In the genomic region with DNA sequence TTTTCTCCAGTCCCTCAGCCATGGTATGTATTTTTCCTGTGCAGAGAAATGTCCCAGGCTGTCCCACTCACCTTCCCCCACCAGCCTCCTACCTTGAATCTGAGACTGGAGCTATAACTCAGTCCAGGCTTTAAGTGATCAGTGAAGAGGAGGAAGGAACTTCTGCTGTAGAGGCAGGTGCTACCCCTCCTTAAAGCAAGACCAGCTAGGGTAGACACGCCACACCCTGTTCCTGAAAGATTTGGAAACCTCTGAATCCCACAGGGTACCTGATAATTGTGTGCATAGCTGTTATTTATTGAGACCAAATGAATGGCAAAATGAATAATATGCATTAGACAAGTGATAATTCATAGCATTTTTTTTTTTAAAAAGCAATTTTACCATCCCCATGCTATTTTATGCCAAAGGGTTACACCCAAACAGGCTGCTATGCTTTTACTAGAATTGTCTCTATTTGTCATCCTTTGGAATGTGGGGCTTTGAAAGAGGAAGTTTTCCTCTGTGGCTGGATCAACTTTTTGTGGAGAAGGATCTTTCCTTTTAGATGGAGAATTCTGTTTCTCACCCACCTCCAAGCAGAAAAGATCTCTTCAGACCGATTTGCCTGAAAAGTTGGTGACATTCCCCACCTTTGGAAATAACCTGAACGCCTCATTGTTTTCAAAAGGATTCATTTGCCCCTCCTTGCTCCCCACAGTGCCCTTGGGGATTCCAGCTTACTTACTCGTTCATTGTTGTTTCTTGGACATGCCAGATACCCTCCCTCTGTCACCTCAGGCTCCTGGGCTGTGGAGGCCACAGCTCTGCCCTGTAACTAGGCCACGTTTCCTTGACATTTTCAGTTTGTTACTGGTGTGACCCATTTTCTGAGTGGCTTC, we compare ENCODE assay signal across 11 cellular contexts.
DNase-seq lines count a peak whose midpoint lies in the region; ATAC-seq and TF ChIP-seq lines count a peak whose summit lies in the region.
"Had no signal": no experiment of that assay in that cellular context is flagged by ENCODE, and none has a peak within 500 bp of the region (broad histone marks: within the 10 kb centered on the region; RNA-seq: fewer than 3 reads in every experiment).

No MANE protein-coding gene starts in this region.

- H4K8ac ChIP-seq in mesenchymal stem cell (ENCODE audit: low read length), result peak overlapping the region; percentile 66

- H3K4me3 ChIP-seq in Karpas-422 (ENCODE audit: low read length) (no peak overlapping the region), coronary artery (peak overlapping the region; percentile 13), mesenchymal stem cell (ENCODE audit: insufficient read depth in 1 of 2, low read depth in 1 of 2, low read length in 2 of 2) (peak overlapping the region in 1 of 2 experiments; percentile 31), transverse colon (no peak overlapping the region), BE2C (ENCODE audit: low read depth, low read length) (no peak overlapping the region), body of pancreas (no peak overlapping the region)

- H3K4me2 ChIP-seq in Karpas-422 (ENCODE audit: low read depth, low read length, poor library complexity, severe bottlenecking), result no peak overlapping the region
- no peak overlapping the region for H3K4me2 ChIP-seq in mesenchymal stem cell (ENCODE audit: low read length, poor library complexity, severe bottlenecking)

- H4K20me1 ChIP-seq in Karpas-422 (ENCODE audit: insufficient read depth, low read depth, low read length), result no peaks in the 10 kb centered on the region

- no peak overlapping the region for H2BK15ac ChIP-seq in mesenchymal stem cell (ENCODE audit: low read depth, poor library complexity, severe bottlenecking)

- no peak overlapping the region for H3K14ac ChIP-seq in mesenchymal stem cell (ENCODE audit: low read length in 2 of 2)

- WGBS in mesenchymal stem cell, result 68% methylated on average over 5 of the region's 5 CpGs
- WGBS in transverse colon (ENCODE audit: low coverage in 1 of 2), 2 donors, result 82 to 89% methylated on average over 3 to 5 of the region's 5 CpGs
- 84 to 85% methylated on average over 5 of the region's 5 CpGs for WGBS in body of pancreas, 2 donors

- intact Hi-C loops in transverse colon (cut with DNase I; ENCODE audit: low total_unique reads), result no loop called here
- intact Hi-C loops in body of pancreas (cut with DNase I), result no loop called here

- H3K9me2 ChIP-seq in Karpas-422 (replicated peaks; ENCODE audit: insufficient read depth, low read length), result no peaks in the 10 kb centered on the region

- peak overlapping the region; percentile 73 for H4K91ac ChIP-seq in mesenchymal stem cell (ENCODE audit: low read length)

- no peak overlapping the region for H2BK5ac ChIP-seq in mesenchymal stem cell (ENCODE audit: low read depth, low read length, poor library complexity, severe bottlenecking)

- in situ Hi-C loops in transverse colon (cut with MboI; ENCODE audit: low pct_ligation_motif_present in 1 of 4, low pct_unique_long_range_greater_than_20kb in 1 of 4, low sequenced_read_pairs in 3 of 4), result no loop called here

- no peak for DNase-seq in Karpas-422
- no peak for DNase-seq in coronary artery (ENCODE audit: low spot score)
- peak; percentile 31 for DNase-seq in mesenchymal stem cell
- no peak for DNase-seq in transverse colon
- no peak for DNase-seq in hippocampal formation (lab: John Stamatoyannopoulos, UW)
- DNase-seq in BE2C, result no peak
- no peak for DNase-seq in stimulated activated CD4-positive, alpha-beta T cell treated with anti-CD3 and anti-CD28 coated beads, Interleukin-2, amount 100 ng/mL, for 48 hours
- no peak for DNase-seq in body of pancreas
- DNase-seq: cerebellar nuclear complex, NCI-H446, T-helper 2 cell had no signal

- peak overlapping the region; percentile 68 for H2AK5ac ChIP-seq in mesenchymal stem cell (ENCODE audit: low read length, severe bottlenecking)

- H3K79me2 ChIP-seq in Karpas-422 (ENCODE audit: low read length), result peaks cover 8% of the 10 kb centered on the region; the same call in 1 of the 2 replicates

- TF ChIP-seq POLR2A in transverse colon (IDR thresholded peaks at IDR 0.05) (no peak), body of pancreas (IDR thresholded peaks at IDR 0.05) (no peak)

- no peak for TF ChIP-seq EP300 in transverse colon (IDR thresholded peaks at IDR 0.05; ENCODE audit: low read depth)

- TF ChIP-seq CTCF in coronary artery (IDR thresholded peaks at IDR 0.05) (no peak), transverse colon (IDR thresholded peaks at IDR 0.05) (no peak), BE2C (IDR thresholded peaks at IDR 0.05; ENCODE audit: low read depth, low read length) (no peak), body of pancreas (IDR thresholded peaks at IDR 0.05) (no peak)

- H3K36me3 ChIP-seq in Karpas-422 (ENCODE audit: insufficient read depth, low read length) (peaks cover 26% of the 10 kb centered on the region; the same call in 1 of the 2 replicates), mesenchymal stem cell (ENCODE audit: control insufficient read depth in 1 of 2, insufficient read depth in 2 of 2, low read depth in 1 of 2, low read length in 2 of 2) (no peaks in the 10 kb centered on the region), transverse colon (peaks cover 0 to 4% (median 1%) of the 10 kb centered on the region in 4 donors), BE2C (no peaks in the 10 kb centered on the region; the same call in 1 of the 2 replicates), body of pancreas (replicated peaks in 1 of 2; ENCODE audit: insufficient read depth in 1 of 2, low read depth in 2 of 2) (no peaks in the 10 kb centered on the region)

- H3K9ac ChIP-seq in Karpas-422 (ENCODE audit: low read length), result no peak overlapping the region
- peak overlapping the region; percentile 78 for H3K9ac ChIP-seq in mesenchymal stem cell (ENCODE audit: low read length)

- no peak overlapping the region for H3K23ac ChIP-seq in mesenchymal stem cell (ENCODE audit: low read length in 2 of 2)

- H2AFZ ChIP-seq in Karpas-422 (ENCODE audit: low read length) (no peak overlapping the region), mesenchymal stem cell (ENCODE audit: low read depth, low read length) (no peak overlapping the region)

- H3K79me1 ChIP-seq in mesenchymal stem cell (replicated peaks; ENCODE audit: low read length, poor library complexity, severe bottlenecking), result no peaks in the 10 kb centered on the region

- no peaks in the 10 kb centered on the region for H3K27me3 ChIP-seq in Karpas-422 (ENCODE audit: low read length)
- H3K27me3 ChIP-seq in mesenchymal stem cell (ENCODE audit: control insufficient read depth in 1 of 2, insufficient read depth in 1 of 2, low read length in 2 of 2), result no peaks in the 10 kb centered on the region
- no peaks in the 10 kb centered on the region for H3K27me3 ChIP-seq in transverse colon
- H3K27me3 ChIP-seq in BE2C, result no peaks in the 10 kb centered on the region
- H3K27me3 ChIP-seq in body of pancreas, result no peaks in the 10 kb centered on the region

- peaks cover 65% of the 10 kb centered on the region for H3K4me1 ChIP-seq in Karpas-422 (ENCODE audit: low read length)
- peaks cover 6% of the 10 kb centered on the region for H3K4me1 ChIP-seq in mesenchymal stem cell (ENCODE audit: control insufficient read depth, insufficient read depth, low read depth, low read length)
- peaks cover 6 to 28% (median 18%) of the 10 kb centered on the region in 4 donors for H3K4me1 ChIP-seq in transverse colon
- no peaks in the 10 kb centered on the region for H3K4me1 ChIP-seq in BE2C
- no peaks in the 10 kb centered on the region for H3K4me1 ChIP-seq in body of pancreas

- H3K27ac ChIP-seq in Karpas-422 (ENCODE audit: low read length), result peak overlapping the region; percentile 53
- peak overlapping the region; percentile 76 to 90 for H3K27ac ChIP-seq in coronary artery
- H3K27ac ChIP-seq in mesenchymal stem cell (ENCODE audit: low read length, poor library complexity, severe bottlenecking), result no peak overlapping the region
- H3K27ac ChIP-seq in transverse colon, result peak overlapping the region; percentile 43 to 76 (median 64)
- H3K27ac ChIP-seq in body of pancreas, result no peak overlapping the region

- H2BK12ac ChIP-seq in mesenchymal stem cell (ENCODE audit: low read length in 2 of 2), result peak overlapping the region; percentile 34 to 85

- H2BK120ac ChIP-seq in mesenchymal stem cell (ENCODE audit: low read depth, low read length), result peak overlapping the region; percentile 15

- peak overlapping the region; percentile 16 to 70 for H3K18ac ChIP-seq in mesenchymal stem cell (ENCODE audit: low read depth in 1 of 2, low read length in 2 of 2)

- ATAC-seq in body of pancreas, result no peak

- H3K4ac ChIP-seq in mesenchymal stem cell (ENCODE audit: low read depth in 1 of 2, low read length in 2 of 2), result peak overlapping the region; percentile 57 to 81

- H3K9me3 ChIP-seq in Karpas-422 (ENCODE audit: low read length) (no peaks in the 10 kb centered on the region), mesenchymal stem cell (ENCODE audit: control insufficient read depth, low read length) (no peaks in the 10 kb centered on the region), transverse colon (no peaks in the 10 kb centered on the region), BE2C (no peaks in the 10 kb centered on the region), body of pancreas (no peaks in the 10 kb centered on the region)

Comparison
In these comparisons a context has a peak if more than half of its experiments do, and no peak if none do; other contexts are left out.
1. H3K27ac ChIP-seq: peak in Karpas-422 (single experiment), coronary artery (2 of 2) and transverse colon (4 of 4); none in mesenchymal stem cell (single experiment) and body of pancreas (0 of 4).